13 cellular contexts compared by ENCODE assay signal in genomic region chr2:62775367-62775668, GRCh38.
"Had no signal": no experiment of that assay in that cellular context is flagged by ENCODE, and none has a peak within 500 bp of the region (broad histone marks: within the 10 kb centered on the region; RNA-seq: fewer than 3 reads in every experiment).

No MANE protein-coding gene starts in this region.

- H3K27ac ChIP-seq: foreskin keratinocyte, pancreas had no signal

- ATAC-seq: activated CD8-positive, alpha-beta memory T cell treated with anti-CD3 and anti-CD28 coated beads, Interleukin-2, amount 10 ng/mL, durations not matched to agents 7 days and 5 days had no signal

- H3K4me3 ChIP-seq: esophagus squamous epithelium, pancreas had no signal

- H3K9me3 ChIP-seq: esophagus squamous epithelium, pancreas had no signal

- DNase-seq: activated CD4-positive, alpha-beta T cell treated with anti-CD3 and anti-CD28 coated beads, Interleukin-2, amount 50 U/mL, for 48 hours; activated CD8-positive, alpha-beta memory T cell treated with anti-CD3 and anti-CD28 coated beads, Interleukin-2, amount 10 ng/mL, durations not matched to agents 7 days and 5 days; activated effector memory CD4-positive, alpha-beta T cell treated with Interleukin-2 at 50 U/mL for 16 hours; activated T-cell treated with anti-CD3 and anti-CD28 coated beads, Interleukin-2, amount 50 U/mL, for 24 hours; amygdala; esophagus squamous epithelium; islet precursor cell; left ventricle myocardium superior; stimulated activated CD4-positive, alpha-beta T cell treated with anti-CD3 and anti-CD28 coated beads, Interleukin-4, amount 100 ng/mL, for 1 hour; T-helper 17 cell had no signal

- H3K36me3 ChIP-seq: brain microvascular endothelial cell, esophagus squamous epithelium, pancreas had no signal

- H3K27me3 ChIP-seq: brain microvascular endothelial cell, esophagus squamous epithelium, foreskin keratinocyte, pancreas had no signal
